ENCODE assay signal across 14 cellular contexts in genomic region chr4:24210332-24210902, GRCh38.
DNase-seq lines count a peak whose midpoint lies in the region; ATAC-seq and TF ChIP-seq lines count a peak whose summit lies in the region.
"Had no signal": no experiment of that assay in that cellular context is flagged by ENCODE, and none has a peak within 500 bp of the region (broad histone marks: within the 10 kb centered on the region; RNA-seq: fewer than 3 reads in every experiment).

No MANE protein-coding gene starts in this region.

- peak; percentile 70 for DNase-seq in AG04449 (ENCODE audit: low read depth, low spot score)
- DNase-seq in MV-4-11 (lab: John Stamatoyannopoulos, UW): peak; percentile 72
- DNase-seq in epithelial cell of prostate (ENCODE audit: low read depth, low spot score): no peak
- DNase-seq in mucosa of gallbladder (ENCODE audit: low spot score): peak; percentile 21
- DNase-seq in ACHN: no peak
- no peak for DNase-seq in activated effector memory CD4-positive, alpha-beta T cell treated with Interleukin-2 at 50 U/mL for 16 hours
- no peak for DNase-seq in islet precursor cell
- DNase-seq: activated CD4-positive, alpha-beta T cell treated with anti-CD3 and anti-CD28 coated beads for 36 hours; activated naive CD8-positive, alpha-beta T cell treated with anti-CD3 and anti-CD28 coated beads, Interleukin-2, amount 10 ng/mL, durations not matched to agents 7 days and 5 days; C1 segment of cervical spinal cord; naive thymus-derived CD8-positive, alpha-beta T cell; NCI-H1417 treated with DMSO at 0.1 percent for 48 hours had no signal

- no peak for ATAC-seq in GM18867 (IDR thresholded peaks at IDR 0.05; ENCODE audit: unreplicated experiment)
- ATAC-seq: activated CD4-positive, alpha-beta T cell treated with anti-CD3 and anti-CD28 coated beads for 36 hours; naive thymus-derived CD8-positive, alpha-beta T cell; Panc1 had no signal

- H3K27ac ChIP-seq in epithelial cell of prostate: peak overlapping the region; percentile 74

- no peak for TF ChIP-seq CTCF in AG04449 (IDR thresholded peaks at IDR 0.05; ENCODE audit: insufficient read depth, low read length, missing control alignments)

- POLR2A ChIA-PET in AG04449 (lab: Yijun Ruan, JAX): no interaction called here

- in situ Hi-C loops in ACHN (cut with HindIII; ENCODE audit: low pct_ligation_motif_present, low pct_unique_long_range_greater_than_20kb, low sequenced_read_pairs): no loop called here

- CTCF ChIA-PET in AG04449 (lab: Yijun Ruan, JAX): no interaction called here

- H3K4me3 ChIP-seq in AG04449 (ENCODE audit: low read depth, low read length): no peak overlapping the region

Comparison
In these comparisons a context has a peak if more than half of its experiments do, and no peak if none do; other contexts are left out.
1. DNase-seq: peak in AG04449 (single experiment), MV-4-11 (single experiment) and mucosa of gallbladder (single experiment); none in epithelial cell of prostate (single experiment), ACHN (single experiment), activated effector memory CD4-positive, alpha-beta T cell treated with Interleukin-2 at 50 U/mL for 16 hours (single experiment) and islet precursor cell (single experiment).